In genomic region chr10:52965489-52965888, GRCh38 we compare ENCODE assay signal across 18 cellular contexts.
A peak's percentile ranks its signal among the peaks of the same experiment; 100 is the strongest.
DNase-seq lines count a peak whose midpoint lies in the region; ATAC-seq and TF ChIP-seq lines count a peak whose summit lies in the region.
"Had no signal": no experiment of that assay in that cellular context is flagged by ENCODE, and none has a peak within 500 bp of the region (broad histone marks: within the 10 kb centered on the region; RNA-seq: fewer than 3 reads in every experiment).

No MANE protein-coding gene starts in this region.

- H3K9ac ChIP-seq in H9 (ENCODE audit: extremely low read depth, insufficient read length, low read length): no peak overlapping the region
- no peak overlapping the region for H3K9ac ChIP-seq in neuronal stem cell (ENCODE audit: low read depth, low read length, poor library complexity)
- H3K9ac ChIP-seq: BLaER1 treated with 17β-estradiol and CSF1 and Interleukin-3, amounts not matched to agents 10 nM and 100 nM had no signal

- H2BK5ac ChIP-seq in H9 (ENCODE audit: insufficient read length, low read length) (no peak overlapping the region), neuronal stem cell (ENCODE audit: low read length) (no peak overlapping the region)

- H3K4me2 ChIP-seq in H9 (ENCODE audit: insufficient read depth, insufficient read length, low read length) (no peak overlapping the region), neuronal stem cell (ENCODE audit: insufficient read depth, low read length, poor library complexity, severe bottlenecking) (no peak overlapping the region)

- no peak overlapping the region for H4K5ac ChIP-seq in H9 (ENCODE audit: insufficient read length, low read depth, low read length)

- TF ChIP-seq CTCF in H9 (conservative IDR thresholded peaks at IDR 0.05): no peak
- no peak for TF ChIP-seq CTCF in heart right ventricle (IDR thresholded peaks at IDR 0.05)

- H3K4me3 Mint-ChIP-seq in H9 (no peak overlapping the region), IgD-negative memory B cell (peak overlapping the region; percentile 6 to 87 (median 74))
- H3K4me3 Mint-ChIP-seq in activated CD4-positive, alpha-beta T cell treated with anti-CD3 and anti-CD28 coated beads for 36 hours: no peak overlapping the region
- H3K4me3 Mint-ChIP-seq: activated T-helper 1 cell treated with anti-CD3 and anti-CD28 coated beads, Interleukin-12 subunit alpha, Interleukin-12 subunit beta, Interleukin-2, Interleukin-4 antibody, amounts not matched to agents 30 ng/mL and 10 ng/mL and 1 ng/mL, durations not matched to agents 14 hours and 24 hours and 36 hours had no signal

- H4K8ac ChIP-seq in H9 (replicated peaks; ENCODE audit: insufficient read length, low read depth, low read length): no peak overlapping the region
- peak overlapping the region; percentile 56 for H4K8ac ChIP-seq in neuronal stem cell (ENCODE audit: low read depth, low read length)

- intact Hi-C loops in activated CD4-positive, alpha-beta T cell treated with anti-CD3 and anti-CD28 coated beads for 36 hours (cut with DNase I, micrococcal nuclease): no loop called here
- intact Hi-C loops in heart right ventricle (cut with DNase I): no loop called here

- peak; percentile 21 for ATAC-seq in GM19023 (IDR thresholded peaks at IDR 0.05; ENCODE audit: unreplicated experiment)
- ATAC-seq in activated CD4-positive, alpha-beta T cell treated with anti-CD3 and anti-CD28 coated beads for 36 hours: no peak
- ATAC-seq in heart right ventricle: no peak

- no peaks in the 10 kb centered on the region for H3K27me3 Mint-ChIP-seq in H9 (ENCODE audit: low read depth)
- no peaks in the 10 kb centered on the region for H3K27me3 Mint-ChIP-seq in IgD-negative memory B cell
- no peaks in the 10 kb centered on the region for H3K27me3 Mint-ChIP-seq in activated CD4-positive, alpha-beta T cell treated with anti-CD3 and anti-CD28 coated beads for 36 hours

- peaks cover 3 to 4% of the 10 kb centered on the region in 2 experiments; a peak in 3 of 5 replicates for H3K9me3 Mint-ChIP-seq in H9
- H3K9me3 Mint-ChIP-seq in IgD-negative memory B cell: peaks cover 0 to 4% (median 2%) of the 10 kb centered on the region in 3 donors
- no peaks in the 10 kb centered on the region for H3K9me3 Mint-ChIP-seq in activated CD4-positive, alpha-beta T cell treated with anti-CD3 and anti-CD28 coated beads for 36 hours (ENCODE audit: low read depth)
- H3K9me3 Mint-ChIP-seq: activated T-helper 1 cell treated with anti-CD3 and anti-CD28 coated beads, Interleukin-12 subunit alpha, Interleukin-12 subunit beta, Interleukin-2, Interleukin-4 antibody, amounts not matched to agents 30 ng/mL and 10 ng/mL and 1 ng/mL, durations not matched to agents 14 hours and 24 hours and 36 hours had no signal

- H3K4ac ChIP-seq in H9 (ENCODE audit: low read depth, low read length) (no peak overlapping the region; the same call in 1 of the 2 replicates), neuronal stem cell (ENCODE audit: low read length) (no peak overlapping the region)

- H4K20me1 ChIP-seq in H9 (ENCODE audit: control insufficient read depth, insufficient read depth, insufficient read length): no peaks in the 10 kb centered on the region
- H4K20me1 ChIP-seq: BLaER1 treated with 17β-estradiol and CSF1 and Interleukin-3, amounts not matched to agents 10 nM and 100 nM had no signal

- peak overlapping the region; percentile 6 for H3K14ac ChIP-seq in H9 (ENCODE audit: insufficient read depth, low read length)
- no peak overlapping the region for H3K14ac ChIP-seq in neuronal stem cell (ENCODE audit: low read length)

- H2BK12ac ChIP-seq in H9 (ENCODE audit: insufficient read length, low read depth, low read length) (no peak overlapping the region), neuronal stem cell (ENCODE audit: low read length) (peak overlapping the region; percentile 35)

- H4K91ac ChIP-seq in H9 (ENCODE audit: insufficient read length, low read depth, low read length): peak overlapping the region; percentile 23
- no peak overlapping the region for H4K91ac ChIP-seq in neuronal stem cell (ENCODE audit: low read depth, low read length, poor library complexity)

- no peak overlapping the region for H3T11ph ChIP-seq in H9 (ENCODE audit: low read length)

- no peak overlapping the region for H3K4me3 ChIP-seq in neuronal stem cell (ENCODE audit: low read length in 2 of 2)
- H3K4me3 ChIP-seq in heart right ventricle: no peak overlapping the region
- H3K4me3 ChIP-seq: ascending aorta; BLaER1 treated with 17β-estradiol and CSF1 and Interleukin-3, amounts not matched to agents 10 nM and 100 nM; stomach had no signal

- H2AK5ac ChIP-seq in H9 (ENCODE audit: insufficient read length, low read length): peak overlapping the region; percentile 58
- peak overlapping the region; percentile 58 for H2AK5ac ChIP-seq in neuronal stem cell (ENCODE audit: low read depth, low read length)

- peaks cover 8% of the 10 kb centered on the region for H3K4me1 ChIP-seq in H9 (ENCODE audit: insufficient read depth, low read length)
- H3K4me1 ChIP-seq in neuronal stem cell (ENCODE audit: control insufficient read depth in 2 of 2, insufficient read depth in 1 of 2, low read depth in 1 of 2, low read length in 2 of 2): peaks cover 0 to 7% of the 10 kb centered on the region in 2 donors
- no peaks in the 10 kb centered on the region for H3K4me1 ChIP-seq in heart right ventricle
- H3K4me1 ChIP-seq: ascending aorta had no signal

- H3K4me1 Mint-ChIP-seq in H9: peaks cover 52 to 53% of the 10 kb centered on the region in 2 experiments
- peaks cover 6 to 20% (median 6%) of the 10 kb centered on the region in 3 donors for H3K4me1 Mint-ChIP-seq in IgD-negative memory B cell
- H3K4me1 Mint-ChIP-seq in activated CD4-positive, alpha-beta T cell treated with anti-CD3 and anti-CD28 coated beads for 36 hours: no peaks in the 10 kb centered on the region

- CTCF ChIA-PET in activated CD4-positive, alpha-beta T cell treated with anti-CD3 and anti-CD28 coated beads for 36 hours (lab: Charles Lee): no interaction called here

- peak overlapping the region in 2 of 3 experiments; percentile 96 to 98; a peak in 4 of 7 replicates for H3K27ac Mint-ChIP-seq in H9
- H3K27ac Mint-ChIP-seq in IgD-negative memory B cell: peak overlapping the region in 1 of 3 donors; percentile 84
- H3K27ac Mint-ChIP-seq in activated CD4-positive, alpha-beta T cell treated with anti-CD3 and anti-CD28 coated beads for 36 hours: no peak overlapping the region
- H3K27ac Mint-ChIP-seq: activated T-helper 1 cell treated with anti-CD3 and anti-CD28 coated beads, Interleukin-12 subunit alpha, Interleukin-12 subunit beta, Interleukin-2, Interleukin-4 antibody, amounts not matched to agents 30 ng/mL and 10 ng/mL and 1 ng/mL, durations not matched to agents 14 hours and 24 hours and 36 hours had no signal

- peak overlapping the region; percentile 5 for H3K18ac ChIP-seq in H9 (ENCODE audit: insufficient read length, low read depth, low read length)
- peak overlapping the region; percentile 88 for H3K18ac ChIP-seq in neuronal stem cell (ENCODE audit: low read length)

- H2AFZ ChIP-seq in H9 (ENCODE audit: low read length) (no peak overlapping the region), neuronal stem cell (ENCODE audit: low read length) (peak overlapping the region; percentile 84)

- peak overlapping the region; percentile 95 for H2BK20ac ChIP-seq in H9 (ENCODE audit: low read depth, low read length, poor library complexity, severe bottlenecking)

- no peak overlapping the region for H2BK120ac ChIP-seq in H9 (ENCODE audit: low read depth, low read length, poor library complexity, severe bottlenecking)
- no peak overlapping the region for H2BK120ac ChIP-seq in neuronal stem cell (ENCODE audit: low read depth, low read length)

- no peaks in the 10 kb centered on the region for H3K23me2 ChIP-seq in H9 (ENCODE audit: insufficient read length, low read depth, low read length, poor library complexity, severe bottlenecking)

- H3K36me3 ChIP-seq in neuronal stem cell (replicated peaks in 1 of 2; ENCODE audit: control insufficient read depth in 2 of 2, insufficient read depth in 2 of 2, low read length in 2 of 2) (no peaks in the 10 kb centered on the region), heart right ventricle (no peaks in the 10 kb centered on the region)
- H3K36me3 ChIP-seq: ascending aorta; BLaER1 treated with 17β-estradiol and CSF1 and Interleukin-3, amounts not matched to agents 10 nM and 100 nM; stomach had no signal

- H3K79me1 ChIP-seq in H9 (ENCODE audit: insufficient read depth, low read depth, low read length, poor library complexity, severe bottlenecking): no peaks in the 10 kb centered on the region
- H3K79me1 ChIP-seq in neuronal stem cell (ENCODE audit: low read depth, low read length): no peaks in the 10 kb centered on the region

- H3K36me3 Mint-ChIP-seq in H9 (ENCODE audit: insufficient read depth in 1 of 3, low read depth in 3 of 3): peaks cover 3 to 12% (median 9%) of the 10 kb centered on the region in 3 experiments
- H3K36me3 Mint-ChIP-seq in IgD-negative memory B cell: no peaks in the 10 kb centered on the region
- no peaks in the 10 kb centered on the region for H3K36me3 Mint-ChIP-seq in activated CD4-positive, alpha-beta T cell treated with anti-CD3 and anti-CD28 coated beads for 36 hours (ENCODE audit: low read depth)

- no peaks in the 10 kb centered on the region for H3K79me2 ChIP-seq in H9 (ENCODE audit: insufficient read depth, low read length)

- H3K27ac ChIP-seq in H9 (ENCODE audit: insufficient read length, low read depth, low read length) (peak overlapping the region; percentile 57), neuronal stem cell (replicated peaks; ENCODE audit: low read length) (no peak overlapping the region), heart right ventricle (no peak overlapping the region)
- H3K27ac ChIP-seq: ascending aorta; BLaER1 treated with 17β-estradiol and CSF1 and Interleukin-3, amounts not matched to agents 10 nM and 100 nM; RWPE1; stomach had no signal

- DNase-seq in H9 (no peak), neuronal stem cell (ENCODE audit: low spot score) (no peak), SKM-1 (lab: John Stamatoyannopoulos, UW; ENCODE audit: unreplicated experiment) (no peak), T-helper 2 cell (no peak), heart right ventricle (no peak)
- DNase-seq in activated CD4-positive, alpha-beta T cell treated with anti-CD3 and anti-CD28 coated beads for 36 hours: no peak
- DNase-seq: activated CD4-positive, alpha-beta T cell treated with anti-CD3 and anti-CD28 coated beads, Interleukin-2, amount 50 U/mL, for 4 hours; IMR-90; NCI-H1436; NCI-H510A treated with DMSO at 0.1 percent for 48 hours; occipital lobe; stomach had no signal

- no peak overlapping the region for H3K56ac ChIP-seq in H9 (ENCODE audit: insufficient read length, low read depth, low read length)

- H3K9me3 ChIP-seq in H9 (ENCODE audit: control insufficient read depth, low read depth, low read length): no peaks in the 10 kb centered on the region
- H3K9me3 ChIP-seq in neuronal stem cell (replicated peaks in 1 of 2; ENCODE audit: control insufficient read depth in 2 of 2, insufficient read depth in 1 of 2, low read depth in 1 of 2, low read length in 2 of 2): no peaks in the 10 kb centered on the region
- no peaks in the 10 kb centered on the region for H3K9me3 ChIP-seq in heart right ventricle
- H3K9me3 ChIP-seq: ascending aorta; BLaER1 treated with 17β-estradiol and CSF1 and Interleukin-3, amounts not matched to agents 10 nM and 100 nM; stomach had no signal

- H2BK15ac ChIP-seq in H9 (ENCODE audit: low read depth, low read length): peak overlapping the region; percentile 57; the same call in 1 of the 2 replicates
- H2BK15ac ChIP-seq in neuronal stem cell (ENCODE audit: low read length): no peak overlapping the region

- no peak overlapping the region for H3K23ac ChIP-seq in H9 (ENCODE audit: insufficient read length, low read depth, low read length)
- no peak overlapping the region for H3K23ac ChIP-seq in neuronal stem cell (ENCODE audit: low read depth, low read length, poor library complexity)

- POLR2A ChIA-PET in activated CD4-positive, alpha-beta T cell treated with anti-CD3 and anti-CD28 coated beads for 36 hours (lab: Charles Lee): no interaction called here

- H3K27me3 ChIP-seq in H9 (ENCODE audit: insufficient read depth, low read length): no peaks in the 10 kb centered on the region
- peaks cover 0 to 6% (median 0%) of the 10 kb centered on the region in 3 experiments for H3K27me3 ChIP-seq in neuronal stem cell (ENCODE audit: control insufficient read depth in 3 of 3, insufficient read depth in 3 of 3, low read depth in 1 of 3, low read length in 3 of 3)
- H3K27me3 ChIP-seq in heart right ventricle: no peaks in the 10 kb centered on the region
- H3K27me3 ChIP-seq: ascending aorta; BLaER1 treated with 17β-estradiol and CSF1 and Interleukin-3, amounts not matched to agents 10 nM and 100 nM; stomach had no signal

- no CpG with 5 or more reads among the region's 4 CpGs for WGBS in H9 (ENCODE audit: extremely low coverage, insufficient read length, low lambda C conversion rate)
- no CpG with 5 or more reads among the region's 4 CpGs for WGBS in neuronal stem cell (ENCODE audit: extremely low coverage in 2 of 2, insufficient read length in 2 of 2, insufficient replicate concordance in 1 of 2), 2 donors
- 85 to 87% methylated on average over 4 of the region's 4 CpGs for WGBS in heart right ventricle, 2 donors

Comparison
In these comparisons a context has a peak if more than half of its experiments do, and no peak if none do; other contexts are left out.
1. H3K4me3 Mint-ChIP-seq: peak in IgD-negative memory B cell (4 of 4); none in H9 (0 of 2) and activated CD4-positive, alpha-beta T cell treated with anti-CD3 and anti-CD28 coated beads for 36 hours (single experiment).